21 cellular contexts compared by ENCODE assay signal in the genomic region with DNA sequence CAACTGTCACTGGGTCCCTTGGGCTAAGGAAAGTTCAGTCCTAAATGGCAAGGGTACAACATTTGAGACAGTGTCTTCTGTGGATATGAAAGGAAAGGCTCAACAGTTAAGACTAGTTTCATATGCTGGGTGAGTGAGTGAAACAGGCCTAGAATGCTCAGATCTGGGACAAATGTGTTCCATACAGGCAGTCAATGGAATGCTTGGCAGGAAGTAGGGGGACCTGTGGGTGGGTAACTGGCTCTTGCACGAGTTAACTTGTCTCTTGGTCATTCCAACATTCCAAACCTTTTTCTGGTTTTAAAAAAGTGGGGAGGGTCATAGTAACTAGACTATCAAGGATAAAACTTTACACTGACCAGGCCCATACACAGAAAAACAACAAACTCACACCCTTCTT. TPM values are rescaled to one million over a fixed set of nuclear protein-coding genes. Genes with fewer than 3 reads are reported as not detected.
DNase-seq lines count a peak whose midpoint lies in the region; ATAC-seq and TF ChIP-seq lines count a peak whose summit lies in the region.
"Had no signal": no experiment of that assay in that cellular context is flagged by ENCODE, and none has a peak within 500 bp of the region (broad histone marks: within the 10 kb centered on the region; RNA-seq: fewer than 3 reads in every experiment).

No MANE protein-coding gene starts in this region.

- WGBS in esophagus muscularis mucosa = 55% methylated on average over 1 of the region's 1 CpG

- no peak for TF ChIP-seq EP300 in esophagus muscularis mucosa (IDR thresholded peaks at IDR 0.05)

- H3K36me3 ChIP-seq in adipocyte (ENCODE audit: control insufficient read depth, insufficient read depth, low read length, severe bottlenecking) (peaks cover 73% of the 10 kb centered on the region), esophagus muscularis mucosa (peaks cover 44 to 64% (median 59%) of the 10 kb centered on the region in 4 donors)
- H3K36me3 ChIP-seq: BE2C had no signal

- no peak for ATAC-seq in stimulated activated naive B cell treated with anti-CD40 and anti-IgM and Interleukin-4, amounts not matched to agents 10 μg/mL and 1 μg/mL and 100 μg/mL, for 72 hours (replicated peaks)
- no peak for ATAC-seq in HG02870 (IDR thresholded peaks at IDR 0.05; ENCODE audit: unreplicated experiment)

- H3K36me3 Mint-ChIP-seq in stimulated activated naive B cell treated with anti-CD40 and anti-IgM and Interleukin-4, amounts not matched to agents 10 μg/mL and 1 μg/mL and 100 μg/mL, for 72 hours = peaks cover 35 to 56% of the 10 kb centered on the region in 2 donors

- DNase-seq in EH (ENCODE audit: low read depth) (peak; percentile 23), adipocyte (ENCODE audit: low read depth) (peak; percentile 4), esophagus muscularis mucosa (ENCODE audit: extremely low spot score) (peak; percentile 82), DMS53 treated with DMSO at 0.1 percent for 48 hours (lab: John Stamatoyannopoulos, UW; ENCODE audit: unreplicated experiment) (no peak)
- no peak for DNase-seq in stimulated activated naive B cell treated with anti-CD40 and anti-IgM and Interleukin-4, amounts not matched to agents 10 μg/mL and 1 μg/mL and 100 μg/mL, for 72 hours
- DNase-seq in activated CD8-positive, alpha-beta memory T cell treated with anti-CD3 and anti-CD28 coated beads for 24 hours = no peak
- DNase-seq: BE2C; C1 segment of cervical spinal cord; CD4-positive, CD25-positive, alpha-beta regulatory T cell; CD8-positive, alpha-beta memory T cell; COR-L47; DMS 273 treated with DMSO at 0.1 percent for 48 hours; DMS53; GDM1; GM23248 had no signal

- peak overlapping the region; percentile 44 for H3K27ac Mint-ChIP-seq in stimulated activated naive B cell treated with anti-CD40 and anti-IgM and Interleukin-4, amounts not matched to agents 10 μg/mL and 1 μg/mL and 100 μg/mL, for 72 hours
- H3K27ac Mint-ChIP-seq: CD4-positive, CD25-positive, alpha-beta regulatory T cell had no signal

- no peaks in the 10 kb centered on the region for H3K4me1 Mint-ChIP-seq in stimulated activated naive B cell treated with anti-CD40 and anti-IgM and Interleukin-4, amounts not matched to agents 10 μg/mL and 1 μg/mL and 100 μg/mL, for 72 hours
- H3K4me1 Mint-ChIP-seq: CD4-positive, CD25-positive, alpha-beta regulatory T cell had no signal

- no peak overlapping the region for H3K9ac ChIP-seq in adipocyte (ENCODE audit: low read length)
- H3K9ac ChIP-seq: GM23248 had no signal

- no peaks in the 10 kb centered on the region for H3K9me3 ChIP-seq in adipocyte (ENCODE audit: control insufficient read depth, low read length)
- H3K9me3 ChIP-seq in esophagus muscularis mucosa = no peaks in the 10 kb centered on the region
- H3K9me3 ChIP-seq: BE2C, HAP-1 had no signal

- H3K4me3 ChIP-seq in adipocyte (ENCODE audit: low read length) (no peak overlapping the region), esophagus muscularis mucosa (no peak overlapping the region)
- H3K4me3 ChIP-seq: GM23248, HAP-1 had no signal

- H3K9me3 Mint-ChIP-seq in stimulated activated naive B cell treated with anti-CD40 and anti-IgM and Interleukin-4, amounts not matched to agents 10 μg/mL and 1 μg/mL and 100 μg/mL, for 72 hours = no peaks in the 10 kb centered on the region
- H3K9me3 Mint-ChIP-seq: CD8-positive, alpha-beta memory T cell had no signal

- H3K27ac ChIP-seq in esophagus muscularis mucosa (replicated peaks in 1 of 4) = no peak overlapping the region
- H3K27ac ChIP-seq: GM23248, HL-60 had no signal

- H3K27me3 ChIP-seq in adipocyte (replicated peaks; ENCODE audit: control insufficient read depth, insufficient read depth, low read length) (no peaks in the 10 kb centered on the region), esophagus muscularis mucosa (no peaks in the 10 kb centered on the region)

- intact Hi-C loops in esophagus muscularis mucosa (cut with DNase I) = no loop called here

- no peaks in the 10 kb centered on the region for H3K27me3 Mint-ChIP-seq in stimulated activated naive B cell treated with anti-CD40 and anti-IgM and Interleukin-4, amounts not matched to agents 10 μg/mL and 1 μg/mL and 100 μg/mL, for 72 hours
- H3K27me3 Mint-ChIP-seq: CD4-positive, CD25-positive, alpha-beta regulatory T cell; CD8-positive, alpha-beta memory T cell had no signal

- no peak overlapping the region for H3K4me3 Mint-ChIP-seq in stimulated activated naive B cell treated with anti-CD40 and anti-IgM and Interleukin-4, amounts not matched to agents 10 μg/mL and 1 μg/mL and 100 μg/mL, for 72 hours
- H3K4me3 Mint-ChIP-seq: CD4-positive, CD25-positive, alpha-beta regulatory T cell; CD8-positive, alpha-beta memory T cell had no signal

- TF ChIP-seq CTCF in esophagus muscularis mucosa (IDR thresholded peaks at IDR 0.05) = no peak

- H3K4me1 ChIP-seq in adipocyte (ENCODE audit: control insufficient read depth, insufficient read depth, low read length) (no peaks in the 10 kb centered on the region), esophagus muscularis mucosa (peaks cover 0 to 6% (median 4%) of the 10 kb centered on the region in 4 donors)
- H3K4me1 ChIP-seq: BE2C, HAP-1 had no signal

- no peak for TF ChIP-seq POLR2A in esophagus muscularis mucosa (IDR thresholded peaks at IDR 0.05; ENCODE audit: low read depth)

RNA-seq across cellular contexts. Expression of gene ADAM30, which starts 17.8 kb away (rescaled TPM):
- not detected for total RNA-seq in esophagus muscularis mucosa
- total RNA-seq: A172; CD4-positive, CD25-positive, alpha-beta regulatory T cell; CD8-positive, alpha-beta memory T cell; GM23248; H4; HT1080 had no signal

Comparison
In these comparisons a context has a peak if more than half of its experiments do, and no peak if none do; other contexts are left out.
1. DNase-seq: peak in EH (single experiment), adipocyte (single experiment) and esophagus muscularis mucosa (single experiment); none in stimulated activated naive B cell treated with anti-CD40 and anti-IgM and Interleukin-4, amounts not matched to agents 10 μg/mL and 1 μg/mL and 100 μg/mL, for 72 hours (single experiment), DMS53 treated with DMSO at 0.1 percent for 48 hours (single experiment) and activated CD8-positive, alpha-beta memory T cell treated with anti-CD3 and anti-CD28 coated beads for 24 hours (single experiment).